Comparison of ENCODE assay signal across 18 cellular contexts in the genomic region with DNA sequence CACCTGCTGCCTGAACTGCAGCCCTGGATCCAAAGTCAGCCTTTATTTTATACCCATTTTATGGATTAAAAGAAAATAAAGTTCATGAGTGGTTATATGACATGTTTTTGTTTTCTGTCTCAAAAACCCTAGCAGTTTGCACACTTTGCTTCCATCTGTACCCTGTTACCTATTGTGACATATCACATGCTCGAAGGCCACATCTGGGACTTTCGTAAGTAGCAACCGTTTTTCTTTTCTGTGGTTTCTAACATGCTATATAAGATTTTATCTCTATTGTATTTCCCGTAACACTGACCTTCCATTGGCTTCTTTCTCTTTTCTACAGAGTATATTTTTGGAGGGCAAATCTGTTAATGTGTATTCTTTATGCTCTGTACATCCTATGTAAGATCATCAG.
A peak's percentile ranks its signal among the peaks of the same experiment; 100 is the strongest.
DNase-seq lines count a peak whose midpoint lies in the region; ATAC-seq lines count a peak whose summit lies in the region.
"Had no signal": no experiment of that assay in that cellular context is flagged by ENCODE, and none has a peak within 500 bp of the region (broad histone marks: within the 10 kb centered on the region; RNA-seq: fewer than 3 reads in every experiment).

No MANE protein-coding gene starts in this region.

- H3K4me1 Mint-ChIP-seq in immature natural killer cell, result peaks cover 6 to 7% of the 10 kb centered on the region in 2 donors
- H3K4me1 Mint-ChIP-seq in activated T-helper 17 cell treated with anti-CD3 and anti-CD28 coated beads, Interleukin-2, amount 50 U/mL, for 72 hours, result no peaks in the 10 kb centered on the region
- H3K4me1 Mint-ChIP-seq: B cell had no signal

- peaks cover 0 to 3% (median 0%) of the 10 kb centered on the region in 3 donors for H3K36me3 Mint-ChIP-seq in immature natural killer cell
- no peaks in the 10 kb centered on the region for H3K36me3 Mint-ChIP-seq in activated T-helper 17 cell treated with anti-CD3 and anti-CD28 coated beads, Interleukin-2, amount 50 U/mL, for 72 hours (ENCODE audit: low read depth)
- H3K36me3 Mint-ChIP-seq: activated CD4-positive, alpha-beta memory T cell treated with anti-CD3 and anti-CD28 coated beads for 36 hours had no signal

- DNase-seq in MV-4-11 (lab: John Stamatoyannopoulos, UW) (peak; percentile 45), immature natural killer cell (peak in 2 of 3 donors; percentile 9 to 19), SHP77 (lab: John Stamatoyannopoulos, UW) (no peak)
- DNase-seq: activated CD4-positive, alpha-beta memory T cell treated with anti-CD3 and anti-CD28 coated beads for 36 hours; activated T-cell treated with anti-CD3 and anti-CD28 coated beads, Interleukin-2, amount 50 U/mL, for 24 hours; brain microvascular endothelial cell; NCI-H1048; NCI-H2081 treated with DMSO at 0.1 percent for 48 hours; NCI-H524; stimulated activated naive CD4-positive, alpha-beta T cell; transverse colon had no signal

- H3K27ac Mint-ChIP-seq in immature natural killer cell, result peak overlapping the region in 1 of 6 donors; percentile 27
- H3K27ac Mint-ChIP-seq in activated T-helper 17 cell treated with anti-CD3 and anti-CD28 coated beads, Interleukin-2, amount 50 U/mL, for 72 hours, result no peak overlapping the region
- H3K27ac Mint-ChIP-seq: activated CD4-positive, alpha-beta memory T cell treated with anti-CD3 and anti-CD28 coated beads for 36 hours; activated T-cell treated with anti-CD3 and anti-CD28 coated beads, Interleukin-2, amount 50 U/mL, for 24 hours; B cell; dendritic cell treated with granulocyte-macrophage colony-stimulating factor and Interleukin-4, amounts not matched to agents 40 ng/mL and 50 ng/mL, for 4 days; GM23338 had no signal

- ATAC-seq in GM19438 (IDR thresholded peaks at IDR 0.05; ENCODE audit: low read depth, unreplicated experiment) (peak; percentile 66), HG02678 (IDR thresholded peaks at IDR 0.05; ENCODE audit: unreplicated experiment) (peak; percentile 79), GM21737 (IDR thresholded peaks at IDR 0.05; ENCODE audit: unreplicated experiment) (no peak)
- no peak for ATAC-seq in activated T-helper 17 cell treated with anti-CD3 and anti-CD28 coated beads, Interleukin-2, amount 50 U/mL, for 72 hours (replicated peaks)
- ATAC-seq: GM23338 had no signal

- H3K9me3 Mint-ChIP-seq in immature natural killer cell, result peaks cover 0 to 5% (median 0%) of the 10 kb centered on the region in 6 donors
- peaks cover 4% of the 10 kb centered on the region for H3K9me3 Mint-ChIP-seq in activated T-helper 17 cell treated with anti-CD3 and anti-CD28 coated beads, Interleukin-2, amount 50 U/mL, for 72 hours
- H3K9me3 Mint-ChIP-seq: activated CD4-positive, alpha-beta memory T cell treated with anti-CD3 and anti-CD28 coated beads for 36 hours; GM23338 had no signal

- H3K4me3 Mint-ChIP-seq in immature natural killer cell, result peak overlapping the region in 1 of 5 donors; percentile 17
- H3K4me3 Mint-ChIP-seq in activated T-helper 17 cell treated with anti-CD3 and anti-CD28 coated beads, Interleukin-2, amount 50 U/mL, for 72 hours, result no peak overlapping the region
- H3K4me3 Mint-ChIP-seq: activated CD4-positive, alpha-beta memory T cell treated with anti-CD3 and anti-CD28 coated beads for 36 hours; activated T-cell treated with anti-CD3 and anti-CD28 coated beads, Interleukin-2, amount 50 U/mL, for 24 hours; B cell; dendritic cell treated with granulocyte-macrophage colony-stimulating factor and Interleukin-4, amounts not matched to agents 40 ng/mL and 50 ng/mL, for 4 days; GM23338 had no signal

- no peaks in the 10 kb centered on the region for H3K27me3 Mint-ChIP-seq in immature natural killer cell (ENCODE audit: low read depth in 3 of 3)
- H3K27me3 Mint-ChIP-seq in activated T-helper 17 cell treated with anti-CD3 and anti-CD28 coated beads, Interleukin-2, amount 50 U/mL, for 72 hours, result no peaks in the 10 kb centered on the region
- H3K27me3 Mint-ChIP-seq: activated CD4-positive, alpha-beta memory T cell treated with anti-CD3 and anti-CD28 coated beads for 36 hours; activated T-cell treated with anti-CD3 and anti-CD28 coated beads, Interleukin-2, amount 50 U/mL, for 24 hours; B cell; dendritic cell treated with granulocyte-macrophage colony-stimulating factor and Interleukin-4, amounts not matched to agents 40 ng/mL and 50 ng/mL, for 4 days had no signal

Comparison
In these comparisons a context has a peak if more than half of its experiments do, and no peak if none do; other contexts are left out.
1. ATAC-seq: peak in GM19438 (single experiment) and HG02678 (single experiment); none in activated T-helper 17 cell treated with anti-CD3 and anti-CD28 coated beads, Interleukin-2, amount 50 U/mL, for 72 hours (single experiment) and GM21737 (single experiment).
2. DNase-seq: peak in MV-4-11 (single experiment) and immature natural killer cell (2 of 3); none in SHP77 (0 of 2).